In the genomic region with DNA sequence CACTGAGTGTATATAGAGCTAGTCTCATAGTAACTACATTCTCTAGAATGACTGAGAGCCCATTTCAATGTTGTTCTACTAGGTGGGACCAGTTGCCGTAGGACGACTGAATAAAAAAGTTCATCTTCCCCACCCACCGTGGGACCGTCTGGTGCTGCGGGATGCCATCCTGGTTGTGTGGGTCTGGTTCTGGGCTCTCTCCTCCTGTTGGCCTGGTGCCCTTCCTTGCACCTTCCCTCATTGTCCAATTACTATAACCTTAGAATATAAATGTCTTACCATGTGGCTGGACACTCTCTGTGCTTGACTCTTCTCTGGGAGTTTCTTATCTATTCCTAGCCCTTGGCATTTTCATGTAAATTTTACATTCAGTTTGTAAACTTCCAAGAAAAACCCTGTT, we compare ENCODE assay signal across 7 cellular contexts.
"Had no signal": no experiment of that assay in that cellular context is flagged by ENCODE, and none has a peak within 500 bp of the region (broad histone marks: within the 10 kb centered on the region; RNA-seq: fewer than 3 reads in every experiment).

No MANE protein-coding gene starts in this region.

- DNase-seq: GM23248, GOT3, H7, HCEC 1CT, IMR-90 had no signal

- H3K27ac ChIP-seq: GM23248 had no signal

- H3K4me3 ChIP-seq: GM23248, K562 had no signal

- FAIRE-seq: HTR-8/SVneo, K562 had no signal
